Comparison of ENCODE assay signal across 9 cellular contexts in genomic region chrX:154981116-154981411, GRCh38. TPM values are rescaled to one million over a fixed set of nuclear protein-coding genes. Genes with fewer than 3 reads are reported as not detected.
DNase-seq lines count a peak whose midpoint lies in the region; ATAC-seq, FAIRE-seq and TF ChIP-seq lines count a peak whose summit lies in the region.
"Had no signal": no experiment of that assay in that cellular context is flagged by ENCODE, and none has a peak within 500 bp of the region (broad histone marks: within the 10 kb centered on the region; RNA-seq: fewer than 3 reads in every experiment).

No MANE protein-coding gene starts in this region.

- H3K36me3 ChIP-seq in SK-N-SH (replicated peaks in 1 of 2; ENCODE audit: control insufficient read depth in 1 of 2, insufficient read depth in 2 of 2, low read length in 1 of 2) (no peaks in the 10 kb centered on the region), keratinocyte (ENCODE audit: control insufficient read depth in 2 of 2, extremely low read depth in 1 of 2, insufficient read depth in 2 of 2, low read length in 2 of 2) (no peaks in the 10 kb centered on the region), adrenal gland (replicated peaks in 1 of 2) (no peaks in the 10 kb centered on the region)
- H3K36me3 ChIP-seq: SJSA1 had no signal

- H3K4me1 ChIP-seq in SK-N-SH (ENCODE audit: control insufficient read depth in 1 of 2, insufficient read depth in 2 of 2, low read depth in 1 of 2, low read length in 1 of 2) (no peaks in the 10 kb centered on the region), keratinocyte (ENCODE audit: control insufficient read depth, extremely low read depth, insufficient read depth, low read length) (peaks cover 4% of the 10 kb centered on the region), adrenal gland (replicated peaks in 1 of 2) (no peaks in the 10 kb centered on the region)

- H4K20me1 ChIP-seq in SK-N-SH (ENCODE audit: insufficient read depth) (no peaks in the 10 kb centered on the region), keratinocyte (ENCODE audit: control insufficient read depth, extremely low read depth, insufficient read depth, low read length) (no peaks in the 10 kb centered on the region)

- no peak for TF ChIP-seq POLR2A in adrenal gland (IDR thresholded peaks at IDR 0.05)

- no peak for DNase-seq in SK-N-SH
- no peak for DNase-seq in keratinocyte (ENCODE audit: low read depth, low spot score)
- DNase-seq in putamen (ENCODE audit: low spot score): no peak
- no peak for DNase-seq in NCI-H2029 treated with DMSO at 0.1 percent for 48 hours (lab: John Stamatoyannopoulos, UW)
- DNase-seq in adrenal gland: no peak

- H3K27me3 ChIP-seq in SK-N-SH (ENCODE audit: insufficient read depth): no peaks in the 10 kb centered on the region
- no peaks in the 10 kb centered on the region for H3K27me3 ChIP-seq in keratinocyte (ENCODE audit: control insufficient read depth, extremely low read depth, insufficient read depth, low read length)
- no peaks in the 10 kb centered on the region for H3K27me3 ChIP-seq in adrenal gland
- H3K27me3 ChIP-seq: SJSA1 had no signal

- ATAC-seq in GM21367 (IDR thresholded peaks at IDR 0.05; ENCODE audit: unreplicated experiment): peak; percentile 8
- no peak for ATAC-seq in HG03342 (IDR thresholded peaks at IDR 0.05; ENCODE audit: unreplicated experiment)

- POLR2A ChIA-PET in SK-N-SH (lab: Yijun Ruan, JAX): no interaction called here

- TF ChIP-seq RAD21 in SK-N-SH (IDR thresholded peaks at IDR 0.05; ENCODE audit: low read length): no peak

- H3K79me2 ChIP-seq in SK-N-SH (ENCODE audit: insufficient read depth) (no peaks in the 10 kb centered on the region), keratinocyte (ENCODE audit: control insufficient read depth, insufficient read depth, low read length) (no peaks in the 10 kb centered on the region)

- 44% methylated on average over 3 of the region's 6 CpGs for WGBS in SK-N-SH (ENCODE audit: low lambda C conversion rate)
- WGBS in adrenal gland, 4 donors: 15 to 37% (median 25%) methylated on average over 3 to 6 of the region's 6 CpGs

- no peaks in the 10 kb centered on the region for H3F3A ChIP-seq in SK-N-SH (replicated peaks; ENCODE audit: insufficient read depth)

- no peak for FAIRE-seq in keratinocyte (lab: Jason Lieb, UNC)

- no peaks in the 10 kb centered on the region for H3K9me1 ChIP-seq in keratinocyte (ENCODE audit: control insufficient read depth, extremely low read depth, insufficient read depth, low read length)

- dilution Hi-C loops in keratinocyte (cut with MboI; ENCODE audit: extremely low pct_ligation_motif_present, low sequenced_read_pairs): no loop called here

- H3K4me2 ChIP-seq in SK-N-SH (peak overlapping the region; percentile 52), keratinocyte (ENCODE audit: control insufficient read depth, extremely low read depth, insufficient read depth, low read depth, low read length) (peak overlapping the region; percentile 53)

- TF ChIP-seq CTCF in 22Rv1 (IDR thresholded peaks at IDR 0.05) (peak; percentile 37), SK-N-SH (IDR thresholded peaks at IDR 0.05) (no peak), keratinocyte (optimal IDR thresholded peaks at IDR 0.05 in 1 of 3, IDR thresholded peaks at IDR 0.05 in 1 of 3, conservative IDR thresholded peaks at IDR 0.05 in 1 of 3; ENCODE audit: extremely low read depth in 1 of 3, insufficient read depth in 2 of 3, low read length in 3 of 3) (no peak), adrenal gland (IDR thresholded peaks at IDR 0.05) (peak in 1 of 6 experiments; percentile 13)

- H2AFZ ChIP-seq in SK-N-SH (ENCODE audit: low read depth) (peak overlapping the region; percentile 44; the same call in 1 of the 2 replicates), keratinocyte (ENCODE audit: control insufficient read depth, low read length) (peak overlapping the region; percentile 49)

- CTCF ChIA-PET in SK-N-SH (lab: Yijun Ruan, JAX): interaction anchor here (0.9 to 3.9 kb wide), 6 partner anchors 14 to 168 kb away, joined by 3 to 12 read pairs (median 6); partner anchors contain the start of gene FUNDC2

- H3K9me3 ChIP-seq in SK-N-SH (peaks cover 8% of the 10 kb centered on the region; the same call in 1 of the 2 replicates), keratinocyte (ENCODE audit: control insufficient read depth, low read depth, low read length) (no peaks in the 10 kb centered on the region), adrenal gland (replicated peaks in 1 of 3) (no peaks in the 10 kb centered on the region)
- H3K9me3 ChIP-seq: SJSA1 had no signal

- H3K9me2 ChIP-seq in SK-N-SH: no peaks in the 10 kb centered on the region

- H3K4me3 ChIP-seq in SK-N-SH (ENCODE audit: low read depth in 2 of 2, low read length in 1 of 2): peak overlapping the region in 1 of 2 experiments; percentile 57; a peak in 2 of 4 replicates
- H3K4me3 ChIP-seq in keratinocyte (ENCODE audit: control insufficient read depth in 2 of 3, extremely low read depth in 1 of 3, insufficient read depth in 2 of 3, low read depth in 1 of 3, low read length in 3 of 3): no peak overlapping the region
- H3K4me3 ChIP-seq in adrenal gland: peak overlapping the region in 1 of 4 donors; percentile 49

- intact Hi-C loops in adrenal gland (cut with DNase I): loop anchor here (5.0 to 10.0 kb wide), 2 partner anchors 74 to 76 kb away; no protein-coding TSS in a partner anchor

- H3K9ac ChIP-seq in SK-N-SH (no peak overlapping the region), keratinocyte (ENCODE audit: control insufficient read depth, extremely low read depth, insufficient read depth, low read length) (no peak overlapping the region)

- H3K27ac ChIP-seq in 22Rv1 (no peak overlapping the region), SK-N-SH (ENCODE audit: low read depth in 2 of 2, low read length in 1 of 2) (no peak overlapping the region), keratinocyte (ENCODE audit: control insufficient read depth, insufficient read depth, low read length) (no peak overlapping the region), adrenal gland (no peak overlapping the region)
- H3K27ac ChIP-seq: SJSA1 had no signal

- no peak for TF ChIP-seq EP300 in SK-N-SH (IDR thresholded peaks at IDR 0.05; ENCODE audit: borderline replicate concordance in 1 of 2, low read depth in 1 of 2, low read length in 1 of 2)

TF ChIP-seq in SK-N-SH, 30 proteins besides CTCF, POLR2A, EP300 and RAD21:
- TF ChIP-seq NFIC (IDR thresholded peaks at IDR 0.05; ENCODE audit: borderline replicate concordance): no peak

RNA-seq across cellular contexts. Expression of gene F8, which starts 41.5 kb away (rescaled TPM):
- polyA plus RNA-seq in SK-N-SH (2012; rRNA removed) (2.5 and 4.2 TPM in 2 replicates), keratinocyte (1.0 to 1.5 TPM (median 1.3 TPM) in 3 replicates), adrenal gland (10 to 100 TPM; 13.4 to 24.8 (median 15.7) TPM)
- 4.2 TPM in 2 replicates for polyA plus RNA-seq in SK-N-SH (2012; cell fraction: cytosol; rRNA removed)
- 0.80 and 1.7 TPM in 2 replicates for polyA plus RNA-seq in SK-N-SH (2012; cell fraction: nucleus; rRNA removed)
- polyA plus RNA-seq in keratinocyte (2011; ENCODE audit: low read depth): 0.36 TPM
- 1.3 and 2.0 TPM in 2 replicates for polyA plus RNA-seq in keratinocyte (2011; cell fraction: cytosol; rRNA removed)
- 0.78 and 1.0 TPM in 2 replicates for polyA plus RNA-seq in keratinocyte (2011; cell fraction: nucleus; rRNA removed)
- polyA plus RNA-seq in keratinocyte (2012; ENCODE audit: low replicate concordance): 0.54 and 0.68 TPM in 2 replicates
- polyA minus RNA-seq in keratinocyte: 0.26 to 1.7 TPM (median 1.4 TPM) in 3 replicates
- 0.38 TPM for polyA minus RNA-seq in keratinocyte (2011; cell fraction: cytosol; rRNA and poly(A)+ RNA removed)
- 0.63 and 0.85 TPM in 2 replicates for polyA minus RNA-seq in keratinocyte (2011; cell fraction: nucleus; rRNA and poly(A)+ RNA removed)
- 10 to 100 TPM; 31.3 to 78.1 (median 41.4) TPM for total RNA-seq in adrenal gland

RNA-seq across cellular contexts. Expression of gene FUNDC2, which starts 45.6 kb away (rescaled TPM):
- 55.9 and 73.1 TPM in 2 replicates for polyA plus RNA-seq in SK-N-SH (2012; rRNA removed)
- polyA plus RNA-seq in SK-N-SH (2012; cell fraction: cytosol; rRNA removed): 75.0 and 87.5 TPM in 2 replicates
- polyA plus RNA-seq in SK-N-SH (2012; cell fraction: nucleus; rRNA removed): 27.2 and 30.0 TPM in 2 replicates
- 83.8 to 98.1 TPM (median 93.9 TPM) in 3 replicates for polyA plus RNA-seq in keratinocyte
- polyA plus RNA-seq in keratinocyte (2011; ENCODE audit: low read depth): 41.7 TPM
- 94.3 and 157 TPM in 2 replicates for polyA plus RNA-seq in keratinocyte (2011; cell fraction: cytosol; rRNA removed)
- polyA plus RNA-seq in keratinocyte (2011; cell fraction: nucleus; rRNA removed): 33.5 and 37.0 TPM in 2 replicates
- polyA plus RNA-seq in keratinocyte (2012; ENCODE audit: low replicate concordance): 56.2 and 74.5 TPM in 2 replicates
- polyA minus RNA-seq in keratinocyte: 33.6 to 36.3 TPM (median 34.6 TPM) in 3 replicates
- 7.3 TPM for polyA minus RNA-seq in keratinocyte (2011; cell fraction: cytosol; rRNA and poly(A)+ RNA removed)
- polyA minus RNA-seq in keratinocyte (2011; cell fraction: nucleus; rRNA and poly(A)+ RNA removed): 3.5 and 9.1 TPM in 2 replicates
- 100 to 1,000 TPM in 5 of 8 donors, 10 to 100 TPM in 3; 72.0 to 188 (median 113) TPM for total RNA-seq in adrenal gland
- polyA plus RNA-seq in adrenal gland: 100 to 1,000 TPM in 1 of 3 donors, 10 to 100 TPM in 2; 71.5 to 210 (median 84.0) TPM
